23 cellular contexts compared by ENCODE assay signal in the genomic region with DNA sequence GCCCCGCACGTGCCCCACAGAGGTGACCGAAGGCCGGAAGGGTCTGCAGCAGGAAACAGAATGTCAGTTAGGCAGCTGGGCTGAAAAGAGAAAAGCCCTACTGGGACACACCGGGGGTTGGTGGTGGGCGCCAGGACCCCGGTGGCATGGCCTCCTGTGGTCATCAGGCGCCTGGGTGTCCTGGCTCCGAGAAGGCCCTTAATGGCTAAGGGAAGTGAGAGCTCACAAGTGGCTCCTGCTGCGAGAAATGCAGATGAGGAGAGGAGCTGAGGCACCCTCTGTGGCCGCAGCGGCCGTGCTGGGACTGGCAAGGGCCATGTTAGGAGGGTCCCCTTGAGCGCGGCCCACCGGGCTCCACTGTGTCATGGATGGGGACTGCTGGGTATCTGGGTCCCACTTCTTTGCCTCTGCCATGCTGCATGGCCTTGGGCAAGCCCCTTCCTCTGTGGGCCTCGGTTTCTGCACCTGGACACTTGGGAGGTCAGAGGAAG.
"Had no signal": no experiment of that assay in that cellular context is flagged by ENCODE, and none has a peak within 500 bp of the region (broad histone marks: within the 10 kb centered on the region; RNA-seq: fewer than 3 reads in every experiment).

No MANE protein-coding gene starts in this region.

- H3K36me3 ChIP-seq: breast epithelium, MG63, Peyer's patch, SJSA1 had no signal

- H3K27me3 Mint-ChIP-seq: activated B cell treated with CpG ODN at 0.5 μM for 24 hours; activated CD4-positive, alpha-beta T cell treated with anti-CD3 and anti-CD28 coated beads, Interleukin-2, amount 10 ng/mL, durations not matched to agents 24 days and 14 days; activated naive CD4-positive, alpha-beta T cell treated with anti-CD3 and anti-CD28 coated beads, Interleukin-2, amount 50 U/mL, for 24 hours had no signal

- H3K4me3 ChIP-seq: breast epithelium, MG63, Peyer's patch, SJSA1 had no signal

- DNase-seq: activated B cell treated with CpG ODN at 0.5 μM for 24 hours; activated CD4-positive, alpha-beta T cell treated with anti-CD3 and anti-CD28 coated beads for 1 hour; activated CD4-positive, alpha-beta T cell treated with anti-CD3 and anti-CD28 coated beads, Interleukin-2, amount 10 ng/mL, durations not matched to agents 24 days and 14 days; activated CD4-positive, alpha-beta T cell treated with anti-CD3 and anti-CD28 coated beads, Interleukin-2, amount 50 U/mL, for 48 hours; activated naive CD4-positive, alpha-beta T cell; MG63; MV-4-11; NCI-H1092 treated with DMSO at 0.1 percent for 48 hours; NCI-H1417 treated with DMSO at 0.1 percent for 48 hours; NCI-H1694 treated with DMSO at 0.1 percent for 48 hours; NCI-H2081; NCI-H510A treated with DMSO at 0.1 percent for 48 hours; NCI-H69; NK-92 treated with Interleukin-12 subunit alpha and Interleukin-12 subunit beta, amount 100 ng/mL, for 24 hours; SHP77; T-helper 9 cell had no signal

- H3K4me2 ChIP-seq: KMS-11 had no signal

- H3K9me3 ChIP-seq: breast epithelium, MG63, Peyer's patch had no signal

- H3K4me1 ChIP-seq: breast epithelium, Peyer's patch had no signal

- H3K9me3 Mint-ChIP-seq: activated CD4-positive, alpha-beta T cell treated with anti-CD3 and anti-CD28 coated beads, Interleukin-2, amount 10 ng/mL, durations not matched to agents 24 days and 14 days; activated naive CD4-positive, alpha-beta T cell treated with anti-CD3 and anti-CD28 coated beads, Interleukin-2, amount 50 U/mL, for 24 hours had no signal

- H3K27me3 ChIP-seq: Peyer's patch had no signal

- H3K27ac ChIP-seq: breast epithelium, KMS-11, Peyer's patch, RWPE1, SJSA1 had no signal

- H3K4me3 Mint-ChIP-seq: activated B cell treated with CpG ODN at 0.5 μM for 24 hours; activated CD4-positive, alpha-beta T cell treated with anti-CD3 and anti-CD28 coated beads, Interleukin-2, amount 10 ng/mL, durations not matched to agents 24 days and 14 days; activated naive CD4-positive, alpha-beta T cell treated with anti-CD3 and anti-CD28 coated beads, Interleukin-2, amount 50 U/mL, for 24 hours; T-helper 1 cell treated with Interleukin-12 subunit alpha and Interleukin-12 subunit beta and Interleukin-4 antibody, amounts not matched to agents 30 μg/mL and 1 μg/mL, for 36 hours had no signal

- H3K4me1 Mint-ChIP-seq: activated B cell treated with CpG ODN at 0.5 μM for 24 hours; activated naive CD4-positive, alpha-beta T cell treated with anti-CD3 and anti-CD28 coated beads, Interleukin-2, amount 50 U/mL, for 24 hours had no signal

- H3K27ac Mint-ChIP-seq: activated B cell treated with CpG ODN at 0.5 μM for 24 hours; activated CD4-positive, alpha-beta T cell treated with anti-CD3 and anti-CD28 coated beads, Interleukin-2, amount 10 ng/mL, durations not matched to agents 24 days and 14 days; activated naive CD4-positive, alpha-beta T cell treated with anti-CD3 and anti-CD28 coated beads, Interleukin-2, amount 50 U/mL, for 24 hours; T-helper 1 cell treated with Interleukin-12 subunit alpha and Interleukin-12 subunit beta and Interleukin-4 antibody, amounts not matched to agents 30 μg/mL and 1 μg/mL, for 36 hours had no signal
